ENCODE assay signal across 1 cellular context in genomic region chr17:69047368-69048263, GRCh38.
A peak's percentile ranks its signal among the peaks of the same experiment; 100 is the strongest.
TF ChIP-seq lines count a peak whose summit lies in the region.

No MANE protein-coding gene starts in this region.

TF ChIP-seq in HepG2, 621 proteins besides CTCF, POLR2A, EP300 and RAD21 (continued from another document and continues in another):
- TF ChIP-seq, protein P1, sequence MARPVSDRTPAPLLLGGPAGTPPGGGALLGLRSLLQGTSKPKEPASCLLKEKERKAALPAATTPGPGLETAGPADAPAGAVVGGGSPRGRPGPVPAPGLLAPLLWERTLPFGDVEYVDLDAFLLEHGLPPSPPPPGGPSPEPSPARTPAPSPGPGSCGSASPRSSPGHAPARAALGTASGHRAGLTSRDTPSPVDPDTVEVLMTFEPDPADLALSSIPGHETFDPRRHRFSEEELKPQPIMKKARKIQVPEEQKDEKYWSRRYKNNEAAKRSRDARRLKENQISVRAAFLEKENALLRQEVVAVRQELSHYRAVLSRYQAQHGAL (CRISPR knock-in tag; IDR thresholded peaks at IDR 0.05; ENCODE audit: not compliant biosample characterization), result peak; percentile 23
- TF ChIP-seq HDAC6 (IDR thresholded peaks at IDR 0.05; ENCODE audit: low read depth, low read length), result no peak
- peak; percentile 100 for TF ChIP-seq SOX13 (IDR thresholded peaks at IDR 0.05)
- TF ChIP-seq SOX13 (CRISPR knock-in tag; conservative IDR thresholded peaks at IDR 0.05 in 1 of 2, IDR thresholded peaks at IDR 0.05 in 1 of 2), result peak in 1 of 2 experiments; percentile 100; a peak in 2 of 4 replicates
- peak; percentile 70; the same call in 1 of the 2 replicates for TF ChIP-seq ZSCAN20 (CRISPR knock-in tag; IDR thresholded peaks at IDR 0.05; ENCODE audit: borderline replicate concordance)
- TF ChIP-seq TEAD3 (CRISPR knock-in tag; optimal IDR thresholded peaks at IDR 0.05; ENCODE audit: borderline replicate concordance), result peak; percentile 94
- no peak; the same call in 1 of the 2 replicates for TF ChIP-seq SSRP1 (CRISPR knock-in tag; IDR thresholded peaks at IDR 0.05)
- TF ChIP-seq HNRNPH1 (optimal IDR thresholded peaks at IDR 0.05; ENCODE audit: low read depth, low read length), result no peak
- TF ChIP-seq NAIF1 (CRISPR knock-in tag; IDR thresholded peaks at IDR 0.05; ENCODE audit: borderline replicate concordance), result peak; percentile 82; the same call in 1 of the 2 replicates
- TF ChIP-seq SAP130 (CRISPR knock-in tag; IDR thresholded peaks at IDR 0.05; ENCODE audit: low read depth), result peak; percentile 74
- TF ChIP-seq, protein P2, sequence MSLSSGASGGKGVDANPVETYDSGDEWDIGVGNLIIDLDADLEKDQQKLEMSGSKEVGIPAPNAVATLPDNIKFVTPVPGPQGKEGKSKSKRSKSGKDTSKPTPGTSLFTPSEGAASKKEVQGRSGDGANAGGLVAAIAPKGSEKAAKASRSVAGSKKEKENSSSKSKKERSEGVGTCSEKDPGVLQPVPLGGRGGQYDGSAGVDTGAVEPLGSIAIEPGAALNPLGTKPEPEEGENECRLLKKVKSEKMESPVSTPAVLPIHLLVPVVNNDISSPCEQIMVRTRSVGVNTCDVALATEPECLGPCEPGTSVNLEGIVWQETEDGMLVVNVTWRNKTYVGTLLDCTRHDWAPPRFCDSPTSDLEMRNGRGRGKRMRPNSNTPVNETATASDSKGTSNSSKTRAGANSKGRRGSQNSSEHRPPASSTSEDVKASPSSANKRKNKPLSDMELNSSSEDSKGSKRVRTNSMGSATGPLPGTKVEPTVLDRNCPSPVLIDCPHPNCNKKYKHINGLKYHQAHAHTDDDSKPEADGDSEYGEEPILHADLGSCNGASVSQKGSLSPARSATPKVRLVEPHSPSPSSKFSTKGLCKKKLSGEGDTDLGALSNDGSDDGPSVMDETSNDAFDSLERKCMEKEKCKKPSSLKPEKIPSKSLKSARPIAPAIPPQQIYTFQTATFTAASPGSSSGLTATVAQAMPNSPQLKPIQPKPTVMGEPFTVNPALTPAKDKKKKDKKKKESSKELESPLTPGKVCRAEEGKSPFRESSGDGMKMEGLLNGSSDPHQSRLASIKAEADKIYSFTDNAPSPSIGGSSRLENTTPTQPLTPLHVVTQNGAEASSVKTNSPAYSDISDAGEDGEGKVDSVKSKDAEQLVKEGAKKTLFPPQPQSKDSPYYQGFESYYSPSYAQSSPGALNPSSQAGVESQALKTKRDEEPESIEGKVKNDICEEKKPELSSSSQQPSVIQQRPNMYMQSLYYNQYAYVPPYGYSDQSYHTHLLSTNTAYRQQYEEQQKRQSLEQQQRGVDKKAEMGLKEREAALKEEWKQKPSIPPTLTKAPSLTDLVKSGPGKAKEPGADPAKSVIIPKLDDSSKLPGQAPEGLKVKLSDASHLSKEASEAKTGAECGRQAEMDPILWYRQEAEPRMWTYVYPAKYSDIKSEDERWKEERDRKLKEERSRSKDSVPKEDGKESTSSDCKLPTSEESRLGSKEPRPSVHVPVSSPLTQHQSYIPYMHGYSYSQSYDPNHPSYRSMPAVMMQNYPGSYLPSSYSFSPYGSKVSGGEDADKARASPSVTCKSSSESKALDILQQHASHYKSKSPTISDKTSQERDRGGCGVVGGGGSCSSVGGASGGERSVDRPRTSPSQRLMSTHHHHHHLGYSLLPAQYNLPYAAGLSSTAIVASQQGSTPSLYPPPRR (CRISPR knock-in tag; IDR thresholded peaks at IDR 0.05; ENCODE audit: borderline replicate concordance), result peak; percentile 92; the same call in 1 of the 2 replicates
- peak; percentile 20 for TF ChIP-seq HNRNPK (IDR thresholded peaks at IDR 0.05; ENCODE audit: low read depth, low read length, poor library complexity, severe bottlenecking)
- TF ChIP-seq SP5 (CRISPR knock-in tag; IDR thresholded peaks at IDR 0.05; ENCODE audit: borderline replicate concordance, low read depth), result peak; percentile 85
- peak; percentile 61 for TF ChIP-seq POGK (CRISPR knock-in tag; conservative IDR thresholded peaks at IDR 0.05)
- peak; percentile 86 for TF ChIP-seq ZNF501 (CRISPR knock-in tag; IDR thresholded peaks at IDR 0.05)
- TF ChIP-seq FOXP4 (CRISPR knock-in tag; IDR thresholded peaks at IDR 0.05), result peak; percentile 98
- no peak for TF ChIP-seq NR3C1 (CRISPR knock-in tag; IDR thresholded peaks at IDR 0.05)
- no peak for TF ChIP-seq NFIB (CRISPR knock-in tag; IDR thresholded peaks at IDR 0.05; ENCODE audit: borderline replicate concordance)
- TF ChIP-seq ZNF567 (CRISPR knock-in tag; IDR thresholded peaks at IDR 0.05; ENCODE audit: borderline replicate concordance), result peak; percentile 68; the same call in 1 of the 2 replicates
- TF ChIP-seq ZNF3 (CRISPR knock-in tag; IDR thresholded peaks at IDR 0.05), result peak; percentile 73
- no peak for TF ChIP-seq ZNF737 (CRISPR knock-in tag; IDR thresholded peaks at IDR 0.05; ENCODE audit: borderline replicate concordance)
- no peak for TF ChIP-seq THYN1 (CRISPR knock-in tag; IDR thresholded peaks at IDR 0.05; ENCODE audit: borderline replicate concordance, low read depth)
- TF ChIP-seq NFRKB (IDR thresholded peaks at IDR 0.05), result no peak
- TF ChIP-seq ZNF564 (CRISPR knock-in tag; IDR thresholded peaks at IDR 0.05), result no peak; the same call in 1 of the 2 replicates
- peak; percentile 66; the same call in 1 of the 2 replicates for TF ChIP-seq ZNF543 (CRISPR knock-in tag; IDR thresholded peaks at IDR 0.05)
- TF ChIP-seq, protein P3, sequence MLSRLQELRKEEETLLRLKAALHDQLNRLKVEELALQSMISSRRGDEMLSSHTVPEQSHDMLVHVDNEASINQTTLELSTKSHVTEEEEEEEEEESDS (CRISPR knock-in tag; IDR thresholded peaks at IDR 0.05; ENCODE audit: borderline replicate concordance), result 0 out of 2 replicates have a peak, but pooled peaks have one; percentile 47
- no peak for TF ChIP-seq ZBTB44 (CRISPR knock-in tag; IDR thresholded peaks at IDR 0.05)
- TF ChIP-seq ZNF207 (IDR thresholded peaks at IDR 0.05; ENCODE audit: borderline replicate concordance), result no peak
- TF ChIP-seq ZMYM3 (CRISPR knock-in tag; IDR thresholded peaks at IDR 0.05), result peak; percentile 47
- TF ChIP-seq TBL1XR1 (IDR thresholded peaks at IDR 0.05; ENCODE audit: borderline replicate concordance, low read length, partially characterized antibody), result peak; percentile 14
- peak; percentile 84 for TF ChIP-seq BCL6 (CRISPR knock-in tag; IDR thresholded peaks at IDR 0.05)
- TF ChIP-seq, protein P4, sequence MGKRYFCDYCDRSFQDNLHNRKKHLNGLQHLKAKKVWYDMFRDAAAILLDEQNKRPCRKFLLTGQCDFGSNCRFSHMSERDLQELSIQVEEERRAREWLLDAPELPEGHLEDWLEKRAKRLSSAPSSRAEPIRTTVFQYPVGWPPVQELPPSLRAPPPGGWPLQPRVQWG (CRISPR knock-in tag; IDR thresholded peaks at IDR 0.05; ENCODE audit: borderline replicate concordance, low read depth), result no peak
- no peak for TF ChIP-seq ZBTB2 (CRISPR knock-in tag; IDR thresholded peaks at IDR 0.05; ENCODE audit: low read depth)
- TF ChIP-seq CBX5 (CRISPR knock-in tag; IDR thresholded peaks at IDR 0.05; ENCODE audit: borderline replicate concordance), result peak; percentile 84; the same call in 1 of the 2 replicates
- peak; percentile 45; the same call in 1 of the 2 replicates for TF ChIP-seq STAT5B (CRISPR knock-in tag; IDR thresholded peaks at IDR 0.05)
- no peak for TF ChIP-seq HMGA1 (CRISPR knock-in tag; conservative IDR thresholded peaks at IDR 0.05)
- no peak for TF ChIP-seq HIVEP1 (CRISPR knock-in tag; IDR thresholded peaks at IDR 0.05)
- no peak for TF ChIP-seq NBN (conservative IDR thresholded peaks at IDR 0.05)
- TF ChIP-seq ZNF318 (CRISPR knock-in tag; IDR thresholded peaks at IDR 0.05), result no peak
